ENCODE assay signal across 10 cellular contexts in the genomic region with DNA sequence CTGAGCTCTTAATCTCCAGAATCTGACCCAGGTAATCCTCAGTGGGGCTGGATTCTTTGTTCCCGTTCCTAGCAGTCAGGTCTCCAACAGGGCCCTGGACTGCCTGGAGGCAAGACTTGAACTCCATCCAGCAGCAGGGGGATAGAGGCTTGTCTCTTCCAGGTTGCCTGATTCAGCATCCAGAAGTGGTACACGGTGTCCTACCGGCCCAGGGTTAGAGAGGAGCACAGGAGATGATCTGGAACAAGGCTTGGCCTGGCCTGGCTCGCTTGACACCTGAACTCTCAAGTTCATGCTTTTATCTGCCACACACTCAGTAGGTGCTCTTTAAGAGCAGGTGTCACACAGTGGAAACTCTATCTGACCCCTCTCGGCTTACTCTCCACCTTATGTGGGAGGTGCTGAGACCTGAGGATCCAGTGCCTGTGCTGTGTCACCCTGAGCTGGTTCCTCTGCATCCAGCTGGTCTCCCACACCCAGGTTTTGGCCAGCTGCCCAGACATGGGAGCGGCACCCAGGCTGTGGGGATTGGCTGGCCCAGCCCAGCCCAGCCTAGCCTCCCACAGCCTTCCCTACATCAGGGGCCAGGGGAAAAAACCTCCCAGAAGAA. TPM values are rescaled to one million over a fixed set of nuclear protein-coding genes. Genes with fewer than 3 reads are reported as not detected.
A peak's percentile ranks its signal among the peaks of the same experiment; 100 is the strongest.
DNase-seq lines count a peak whose midpoint lies in the region; ATAC-seq, FAIRE-seq and TF ChIP-seq lines count a peak whose summit lies in the region.
"Had no signal": no experiment of that assay in that cellular context is flagged by ENCODE, and none has a peak within 500 bp of the region (broad histone marks: within the 10 kb centered on the region; RNA-seq: fewer than 3 reads in every experiment).

A gene with protein sequence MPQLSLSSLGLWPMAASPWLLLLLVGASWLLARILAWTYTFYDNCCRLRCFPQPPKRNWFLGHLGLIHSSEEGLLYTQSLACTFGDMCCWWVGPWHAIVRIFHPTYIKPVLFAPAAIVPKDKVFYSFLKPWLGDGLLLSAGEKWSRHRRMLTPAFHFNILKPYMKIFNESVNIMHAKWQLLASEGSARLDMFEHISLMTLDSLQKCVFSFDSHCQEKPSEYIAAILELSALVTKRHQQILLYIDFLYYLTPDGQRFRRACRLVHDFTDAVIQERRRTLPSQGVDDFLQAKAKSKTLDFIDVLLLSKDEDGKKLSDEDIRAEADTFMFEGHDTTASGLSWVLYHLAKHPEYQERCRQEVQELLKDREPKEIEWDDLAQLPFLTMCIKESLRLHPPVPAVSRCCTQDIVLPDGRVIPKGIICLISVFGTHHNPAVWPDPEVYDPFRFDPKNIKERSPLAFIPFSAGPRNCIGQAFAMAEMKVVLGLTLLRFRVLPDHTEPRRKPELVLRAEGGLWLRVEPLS (plus strand): TSS at position 604 of the 610 bp plus-strand sequence. CDS start 519 bp downstream, outside the sequence.

- peak; percentile 94 for DNase-seq in HPDE6-E6E7 (ENCODE audit: extremely low spot score)
- DNase-seq in RCC 7860 (ENCODE audit: low spot score), result peak; percentile 70
- DNase-seq in heart right ventricle, result peak; percentile 43 to 63
- peak; percentile 83 for DNase-seq in spleen
- DNase-seq in middle frontal gyrus (ENCODE audit: extremely low spot score, low spot score), result no peak
- DNase-seq: activated CD4-positive, alpha-beta T cell treated with anti-CD3 and anti-CD28 coated beads for 36 hours; NCI-H1048 had no signal

- FAIRE-seq in RCC 7860 (lab: Jason Lieb, UNC), result no peak
- FAIRE-seq: islet of Langerhans had no signal

- H3K27ac ChIP-seq in heart right ventricle, result peak within 1 kb of the TSS in 1 of 10 donors; percentile 71
- H3K27ac ChIP-seq in spleen, result peak within 1 kb of the TSS in 6 of 8 donors; percentile 68 to 93 (median 80)

- TF ChIP-seq CTCF in heart right ventricle (IDR thresholded peaks at IDR 0.05) (no peak), spleen (IDR thresholded peaks at IDR 0.05 in 8 of 11, conservative IDR thresholded peaks at IDR 0.05 in 3 of 11) (no peak)

- 40 to 51% methylated on average over 6 of the region's 6 CpGs for WGBS in heart right ventricle, 2 donors
- WGBS in spleen, 5 donors, result 53 to 72% (median 57%) methylated on average over 5 to 6 of the region's 6 CpGs

- intact Hi-C loops in heart right ventricle (cut with DNase I) (no loop called here), spleen (cut with DNase I; ENCODE audit: low total_unique reads) (no loop called here)

- no peak for TF ChIP-seq POLR2A in spleen (IDR thresholded peaks at IDR 0.05)

- H3K27me3 ChIP-seq in heart right ventricle (peaks cover 0 to 14% (median 0%) of the 10 kb centered on the region in 7 donors), spleen (replicated peaks in 1 of 7) (peaks cover 0 to 20% (median 0%) of the 10 kb centered on the region in 7 donors)

- peaks cover 0 to 18% (median 0%) of the 10 kb centered on the region in 9 donors for H3K4me1 ChIP-seq in heart right ventricle
- peaks cover 0 to 31% (median 3%) of the 10 kb centered on the region in 6 donors for H3K4me1 ChIP-seq in spleen

- H3K36me3 ChIP-seq in heart right ventricle, result no peaks in the 10 kb centered on the region
- H3K36me3 ChIP-seq in spleen, result peaks cover 0 to 5% (median 0%) of the 10 kb centered on the region in 6 donors

- H3K4me3 ChIP-seq in heart right ventricle, result no peak within 1 kb of the TSS
- H3K4me3 ChIP-seq in spleen, result peak within 1 kb of the TSS in 2 of 8 donors; percentile 14 to 49

- ATAC-seq in heart right ventricle, result peak; percentile 61 to 93 (median 72)
- no peak for ATAC-seq in GM21786 (IDR thresholded peaks at IDR 0.05; ENCODE audit: unreplicated experiment)
- no peak for ATAC-seq in HG03175 (IDR thresholded peaks at IDR 0.05; ENCODE audit: unreplicated experiment)
- ATAC-seq: activated CD4-positive, alpha-beta T cell treated with anti-CD3 and anti-CD28 coated beads for 36 hours had no signal

- H3K9me3 ChIP-seq in heart right ventricle (no peaks in the 10 kb centered on the region), spleen (peaks cover 0 to under 1% (median 0%) of the 10 kb centered on the region in 8 donors)

RNA-seq across cellular contexts. Expression of the gene that starts here (rescaled TPM):
- 1 to 10 TPM in 2 of 10 donors, under 1 TPM in 6, not detected in 2; 0.04 to 1.8 (median 0.64) TPM for total RNA-seq in heart right ventricle
- under 1 TPM; 0.01 to 0.07 TPM for polyA plus RNA-seq in heart right ventricle
- total RNA-seq in spleen, result 10 to 100 TPM in 4 of 7 donors, 1 to 10 TPM in 3; 3.5 to 44.1 (median 12.3) TPM
- polyA plus RNA-seq in spleen, result under 1 TPM; 0.03 to 0.99 (median 0.48) TPM

Comparison
In these comparisons a context has a peak if more than half of its experiments do, and no peak if none do; other contexts are left out.
1. ATAC-seq: peak in heart right ventricle (8 of 8); none in GM21786 (single experiment) and HG03175 (single experiment).